In genomic region chr12:103964805-103965204, GRCh38 we compare ENCODE assay signal across 8 cellular contexts. TPM values are rescaled to one million over a fixed set of nuclear protein-coding genes. Genes with fewer than 3 reads are reported as not detected.
DNase-seq lines count a peak whose midpoint lies in the region; ATAC-seq lines count a peak whose summit lies in the region.

No MANE protein-coding gene starts in this region.

- peaks cover 20% of the 10 kb centered on the region for H3K36me3 ChIP-seq in HUES6 (ENCODE audit: control insufficient read depth, insufficient read depth, low read length)

- no peak for DNase-seq in activated naive CD8-positive, alpha-beta T cell treated with anti-CD3 and anti-CD28 coated beads for 36 hours
- DNase-seq in immature natural killer cell, result no peak
- DNase-seq in stimulated activated naive CD8-positive, alpha-beta T cell treated with anti-CD3 and anti-CD28 coated beads, Interleukin-15, amount 100 ng/mL, for 72 hours, result no peak
- DNase-seq in stimulated activated CD4-positive, alpha-beta T cell treated with anti-CD3 and anti-CD28 coated beads, Interleukin-4, amount 100 ng/mL, for 4 hours, result no peak
- DNase-seq in glomerular visceral epithelial cell (ENCODE audit: extremely low spot score), result no peak
- DNase-seq in inferior parietal cortex (ENCODE audit: extremely low spot score), result no peak

- H3K9me3 ChIP-seq in HUES6 (ENCODE audit: control insufficient read depth, insufficient read depth, low read depth, low read length), result no peaks in the 10 kb centered on the region

- peaks cover 48% of the 10 kb centered on the region for H3K4me1 Mint-ChIP-seq in activated naive CD8-positive, alpha-beta T cell treated with anti-CD3 and anti-CD28 coated beads for 36 hours
- H3K4me1 Mint-ChIP-seq in immature natural killer cell, result peaks cover 40 to 61% of the 10 kb centered on the region in 2 donors
- H3K4me1 Mint-ChIP-seq in stimulated activated naive CD8-positive, alpha-beta T cell treated with anti-CD3 and anti-CD28 coated beads, Interleukin-15, amount 100 ng/mL, for 72 hours, result peaks cover 56% of the 10 kb centered on the region

- peak overlapping the region; percentile 98 for H3K27ac Mint-ChIP-seq in activated naive CD8-positive, alpha-beta T cell treated with anti-CD3 and anti-CD28 coated beads for 36 hours
- H3K27ac Mint-ChIP-seq in immature natural killer cell, result peak overlapping the region; percentile 98 to 100 (median 100)
- H3K27ac Mint-ChIP-seq in stimulated activated naive CD8-positive, alpha-beta T cell treated with anti-CD3 and anti-CD28 coated beads, Interleukin-15, amount 100 ng/mL, for 72 hours, result peak overlapping the region; percentile 95 to 99

- no peaks in the 10 kb centered on the region for H3K27me3 Mint-ChIP-seq in activated naive CD8-positive, alpha-beta T cell treated with anti-CD3 and anti-CD28 coated beads for 36 hours
- peaks cover 5 to 11% (median 5%) of the 10 kb centered on the region in 3 donors for H3K27me3 Mint-ChIP-seq in immature natural killer cell (ENCODE audit: low read depth in 3 of 3)
- no peaks in the 10 kb centered on the region for H3K27me3 Mint-ChIP-seq in stimulated activated naive CD8-positive, alpha-beta T cell treated with anti-CD3 and anti-CD28 coated beads, Interleukin-15, amount 100 ng/mL, for 72 hours

- peak overlapping the region; percentile 65; the same call in 1 of the 2 replicates for H3K27ac ChIP-seq in HUES6 (ENCODE audit: low read depth, low read length)

- peaks cover 37% of the 10 kb centered on the region for H3K36me3 Mint-ChIP-seq in activated naive CD8-positive, alpha-beta T cell treated with anti-CD3 and anti-CD28 coated beads for 36 hours
- no peaks in the 10 kb centered on the region for H3K36me3 Mint-ChIP-seq in immature natural killer cell

- H3K9me3 Mint-ChIP-seq in activated naive CD8-positive, alpha-beta T cell treated with anti-CD3 and anti-CD28 coated beads for 36 hours, result no peaks in the 10 kb centered on the region
- H3K9me3 Mint-ChIP-seq in immature natural killer cell, result no peaks in the 10 kb centered on the region
- H3K9me3 Mint-ChIP-seq in stimulated activated naive CD8-positive, alpha-beta T cell treated with anti-CD3 and anti-CD28 coated beads, Interleukin-15, amount 100 ng/mL, for 72 hours, result no peaks in the 10 kb centered on the region

- peaks cover 8% of the 10 kb centered on the region; the same call in 1 of the 2 replicates for H3K4me1 ChIP-seq in HUES6 (ENCODE audit: control insufficient read depth, insufficient read depth, low read length)

- peak overlapping the region; percentile 85 for H3K4me3 ChIP-seq in HUES6 (ENCODE audit: low read depth, low read length)

- no peaks in the 10 kb centered on the region for H3K27me3 ChIP-seq in HUES6 (ENCODE audit: control insufficient read depth, insufficient read depth, low read length)

- H3K4me3 Mint-ChIP-seq in activated naive CD8-positive, alpha-beta T cell treated with anti-CD3 and anti-CD28 coated beads for 36 hours, result peak overlapping the region; percentile 98
- peak overlapping the region; percentile 98 to 99 (median 99) for H3K4me3 Mint-ChIP-seq in immature natural killer cell
- H3K4me3 Mint-ChIP-seq in stimulated activated naive CD8-positive, alpha-beta T cell treated with anti-CD3 and anti-CD28 coated beads, Interleukin-15, amount 100 ng/mL, for 72 hours, result peak overlapping the region; percentile 95 to 99

- no peak for ATAC-seq in stimulated activated naive CD8-positive, alpha-beta T cell treated with anti-CD3 and anti-CD28 coated beads, Interleukin-15, amount 100 ng/mL, for 72 hours
- no peak for ATAC-seq in HG03025 (IDR thresholded peaks at IDR 0.05; ENCODE audit: low FRiP score, unreplicated experiment)

- peak overlapping the region; percentile 92 for H3K9ac ChIP-seq in HUES6 (ENCODE audit: low read length)

RNA-seq across cellular contexts. Expression of gene TDG, which starts 0.9 kb away (rescaled TPM):
- total RNA-seq in activated naive CD8-positive, alpha-beta T cell treated with anti-CD3 and anti-CD28 coated beads for 36 hours, result 10 to 100 TPM; 58.3 to 59.3 TPM
- polyA plus RNA-seq in immature natural killer cell, result 10 to 100 TPM; 26.6 to 30.1 (median 26.8) TPM

RNA-seq across cellular contexts. Expression of gene HSP90B1, which starts 34.6 kb away (rescaled TPM):
- total RNA-seq in activated naive CD8-positive, alpha-beta T cell treated with anti-CD3 and anti-CD28 coated beads for 36 hours, result 100 to 1,000 TPM; 540 to 565 TPM
- polyA plus RNA-seq in immature natural killer cell, result 100 to 1,000 TPM; 192 to 349 (median 263) TPM
